ENCODE assay signal across 17 cellular contexts in genomic region chr5:132484386-132484715, GRCh38. TPM values are rescaled to one million over a fixed set of nuclear protein-coding genes. Genes with fewer than 3 reads are reported as not detected.
DNase-seq lines count a peak whose midpoint lies in the region; ATAC-seq lines count a peak whose summit lies in the region.
"Had no signal": no experiment of that assay in that cellular context is flagged by ENCODE, and none has a peak within 500 bp of the region (broad histone marks: within the 10 kb centered on the region; RNA-seq: fewer than 3 reads in every experiment).

No MANE protein-coding gene starts in this region.

- H3K27me3 ChIP-seq in CD4-positive, CD25-positive, alpha-beta regulatory T cell (ENCODE audit: control insufficient read depth, insufficient read depth, low read length), result no peaks in the 10 kb centered on the region
- H3K27me3 ChIP-seq: BLaER1 had no signal

- H3K4me3 Mint-ChIP-seq in CD4-positive, CD25-positive, alpha-beta regulatory T cell, result peak overlapping the region; percentile 48 to 96 (median 60)
- H3K4me3 Mint-ChIP-seq in activated naive CD4-positive, alpha-beta T cell treated with anti-CD3 and anti-CD28 coated beads, Interleukin-2, amount 50 U/mL, for 24 hours, result peak overlapping the region; percentile 94
- peak overlapping the region; percentile 97 for H3K4me3 Mint-ChIP-seq in natural killer cell treated with Interleukin-12 subunit alpha and Interleukin-12 subunit beta and Interleukin-15 and Interleukin-18, amount 100 ng/mL, for 72 hours
- H3K4me3 Mint-ChIP-seq: brain had no signal

- no peak for DNase-seq in CD4-positive, CD25-positive, alpha-beta regulatory T cell
- no peak for DNase-seq in natural killer cell treated with Interleukin-12 subunit alpha and Interleukin-12 subunit beta and Interleukin-15 and Interleukin-18, amount 100 ng/mL, for 72 hours (ENCODE audit: low spot score)
- no peak for DNase-seq in HUDEP-2 (lab: John Stamatoyannopoulos, UW; ENCODE audit: unreplicated experiment in 76 of 76)
- no peak for DNase-seq in NCI-H510A (lab: John Stamatoyannopoulos, UW)
- DNase-seq in effector CD4-positive, alpha-beta T cell, result no peak
- DNase-seq in NCI-H345 treated with DMSO at 0.1 percent for 48 hours (lab: John Stamatoyannopoulos, UW; ENCODE audit: unreplicated experiment), result no peak
- DNase-seq: effector CD8-positive, alpha-beta T cell; NCI-H1417; NCI-H524 treated with DMSO at 0.1 percent for 48 hours had no signal

- peaks cover 76% of the 10 kb centered on the region for H3K36me3 ChIP-seq in CD4-positive, CD25-positive, alpha-beta regulatory T cell (ENCODE audit: control insufficient read depth, insufficient read depth, low read length)
- peaks cover 84% of the 10 kb centered on the region for H3K36me3 ChIP-seq in KOPT-K1 (ENCODE audit: insufficient read depth, low read length)

- H3K4me3 ChIP-seq in CD4-positive, CD25-positive, alpha-beta regulatory T cell (ENCODE audit: low read depth, low read length), result no peak overlapping the region
- H3K4me3 ChIP-seq: BLaER1 had no signal

- H3K4me1 ChIP-seq in CD4-positive, CD25-positive, alpha-beta regulatory T cell (ENCODE audit: control insufficient read depth, insufficient read depth, low read length, poor library complexity, severe bottlenecking), result peaks cover 74% of the 10 kb centered on the region

- H3K27me3 Mint-ChIP-seq in CD4-positive, CD25-positive, alpha-beta regulatory T cell, result no peaks in the 10 kb centered on the region
- H3K27me3 Mint-ChIP-seq in activated naive CD4-positive, alpha-beta T cell treated with anti-CD3 and anti-CD28 coated beads, Interleukin-2, amount 50 U/mL, for 24 hours, result no peaks in the 10 kb centered on the region
- no peaks in the 10 kb centered on the region for H3K27me3 Mint-ChIP-seq in natural killer cell treated with Interleukin-12 subunit alpha and Interleukin-12 subunit beta and Interleukin-15 and Interleukin-18, amount 100 ng/mL, for 72 hours

- no peaks in the 10 kb centered on the region for H3K9me3 ChIP-seq in CD4-positive, CD25-positive, alpha-beta regulatory T cell (ENCODE audit: control insufficient read depth in 2 of 2, low read length in 2 of 2)
- no peaks in the 10 kb centered on the region for H3K9me3 ChIP-seq in KOPT-K1 (ENCODE audit: insufficient read depth, low read length, poor library complexity, severe bottlenecking)
- H3K9me3 ChIP-seq: BLaER1 had no signal

- ATAC-seq in CD4-positive, CD25-positive, alpha-beta regulatory T cell (ENCODE audit: low read depth in 2 of 2), result no peak
- ATAC-seq in natural killer cell treated with Interleukin-12 subunit alpha and Interleukin-12 subunit beta and Interleukin-15 and Interleukin-18, amount 100 ng/mL, for 72 hours, result no peak

- H3K9me3 Mint-ChIP-seq in CD4-positive, CD25-positive, alpha-beta regulatory T cell, result peaks cover 0 to 1% (median 0%) of the 10 kb centered on the region in 7 donors
- H3K9me3 Mint-ChIP-seq in activated naive CD4-positive, alpha-beta T cell treated with anti-CD3 and anti-CD28 coated beads, Interleukin-2, amount 50 U/mL, for 24 hours, result no peaks in the 10 kb centered on the region
- H3K9me3 Mint-ChIP-seq in natural killer cell treated with Interleukin-12 subunit alpha and Interleukin-12 subunit beta and Interleukin-15 and Interleukin-18, amount 100 ng/mL, for 72 hours, result no peaks in the 10 kb centered on the region
- H3K9me3 Mint-ChIP-seq: brain had no signal

- peak overlapping the region; percentile 51 for H3K27ac ChIP-seq in CD4-positive, CD25-positive, alpha-beta regulatory T cell (ENCODE audit: insufficient read depth, low read length, poor library complexity, severe bottlenecking)
- H3K27ac ChIP-seq in KOPT-K1 (ENCODE audit: low read depth, low read length, poor library complexity, severe bottlenecking), result peak overlapping the region; percentile 12

- peak overlapping the region; percentile 75 to 93 (median 76) for H3K27ac Mint-ChIP-seq in CD4-positive, CD25-positive, alpha-beta regulatory T cell
- H3K27ac Mint-ChIP-seq in activated naive CD4-positive, alpha-beta T cell treated with anti-CD3 and anti-CD28 coated beads, Interleukin-2, amount 50 U/mL, for 24 hours, result peak overlapping the region; percentile 97
- H3K27ac Mint-ChIP-seq in natural killer cell treated with Interleukin-12 subunit alpha and Interleukin-12 subunit beta and Interleukin-15 and Interleukin-18, amount 100 ng/mL, for 72 hours, result peak overlapping the region; percentile 90 to 100
- H3K27ac Mint-ChIP-seq: brain, progenitor cell of endocrine pancreas had no signal

- peaks cover 22 to 89% (median 52%) of the 10 kb centered on the region in 4 donors for H3K4me1 Mint-ChIP-seq in CD4-positive, CD25-positive, alpha-beta regulatory T cell
- peaks cover 63% of the 10 kb centered on the region for H3K4me1 Mint-ChIP-seq in activated naive CD4-positive, alpha-beta T cell treated with anti-CD3 and anti-CD28 coated beads, Interleukin-2, amount 50 U/mL, for 24 hours
- peaks cover 71 to 79% of the 10 kb centered on the region in 2 donors for H3K4me1 Mint-ChIP-seq in natural killer cell treated with Interleukin-12 subunit alpha and Interleukin-12 subunit beta and Interleukin-15 and Interleukin-18, amount 100 ng/mL, for 72 hours (ENCODE audit: low read depth in 2 of 2)

- peaks cover 52% of the 10 kb centered on the region for H3K36me3 Mint-ChIP-seq in CD4-positive, CD25-positive, alpha-beta regulatory T cell
- H3K36me3 Mint-ChIP-seq in activated naive CD4-positive, alpha-beta T cell treated with anti-CD3 and anti-CD28 coated beads, Interleukin-2, amount 50 U/mL, for 24 hours, result peaks cover 48% of the 10 kb centered on the region
- H3K36me3 Mint-ChIP-seq in natural killer cell treated with Interleukin-12 subunit alpha and Interleukin-12 subunit beta and Interleukin-15 and Interleukin-18, amount 100 ng/mL, for 72 hours, result peaks cover 51% of the 10 kb centered on the region

RNA-seq across cellular contexts. Expression of gene IRF1, which starts 6.2 kb away (rescaled TPM):
- total RNA-seq in CD4-positive, CD25-positive, alpha-beta regulatory T cell, result 924 TPM
- polyA plus RNA-seq in CD4-positive, CD25-positive, alpha-beta regulatory T cell, result 100 to 1,000 TPM; 160 to 202 (median 190) TPM
- total RNA-seq in natural killer cell treated with Interleukin-12 subunit alpha and Interleukin-12 subunit beta and Interleukin-15 and Interleukin-18, amount 100 ng/mL, for 72 hours, result 100 to 1,000 TPM; 351 to 512 TPM

RNA-seq across cellular contexts. Expression of gene IL5, which starts 59.0 kb away (rescaled TPM):
- not detected for total RNA-seq in CD4-positive, CD25-positive, alpha-beta regulatory T cell
- not detected for polyA plus RNA-seq in CD4-positive, CD25-positive, alpha-beta regulatory T cell
- total RNA-seq in natural killer cell treated with Interleukin-12 subunit alpha and Interleukin-12 subunit beta and Interleukin-15 and Interleukin-18, amount 100 ng/mL, for 72 hours, result 1 to 10 TPM; 7.2 to 9.5 TPM
- total RNA-seq: frontal cortex, mononuclear cell, progenitor cell of endocrine pancreas, RPMI7951 had no signal
